In the genomic region with DNA sequence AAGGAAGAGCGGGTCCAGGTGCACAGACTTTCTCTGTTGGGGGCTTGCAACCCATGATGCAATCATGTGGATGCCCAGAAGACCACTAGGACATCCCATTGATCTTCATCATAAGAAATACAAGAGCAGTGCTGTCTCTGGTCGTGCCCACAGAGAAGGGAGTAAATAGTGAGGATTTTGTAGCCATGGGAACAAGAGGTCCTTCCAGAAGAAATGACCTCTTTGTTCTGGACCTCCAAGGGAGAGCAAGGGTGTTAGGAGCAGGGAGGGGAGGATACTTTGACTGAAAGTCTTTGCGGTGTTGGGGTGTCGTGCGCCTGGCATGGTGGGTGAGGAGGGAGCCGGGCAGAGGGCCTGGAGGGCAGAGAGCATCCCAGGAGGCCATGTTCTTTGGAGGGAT, we compare ENCODE assay signal across 24 cellular contexts. TPM values are rescaled to one million over a fixed set of nuclear protein-coding genes. Genes with fewer than 3 reads are reported as not detected.
DNase-seq lines count a peak whose midpoint lies in the region; ATAC-seq and TF ChIP-seq lines count a peak whose summit lies in the region.
"Had no signal": no experiment of that assay in that cellular context is flagged by ENCODE, and none has a peak within 500 bp of the region (broad histone marks: within the 10 kb centered on the region; RNA-seq: fewer than 3 reads in every experiment).

No MANE protein-coding gene starts in this region.

- TF ChIP-seq CTCF in H9 (conservative IDR thresholded peaks at IDR 0.05), result no peak

- no peak overlapping the region for H3K27ac Mint-ChIP-seq in H9

- TF ChIP-seq POLR2A in GM18505 (IDR thresholded peaks at IDR 0.05; ENCODE audit: borderline replicate concordance, extremely low read depth, insufficient read depth, insufficient read length), result no peak

- H3K79me1 ChIP-seq in H9 (ENCODE audit: insufficient read depth, low read depth, low read length, poor library complexity, severe bottlenecking), result no peaks in the 10 kb centered on the region

- no peak overlapping the region for H2BK12ac ChIP-seq in H9 (ENCODE audit: insufficient read length, low read depth, low read length)

- no peak overlapping the region for H4K8ac ChIP-seq in H9 (replicated peaks; ENCODE audit: insufficient read length, low read depth, low read length)

- no peak overlapping the region for H2AK5ac ChIP-seq in H9 (ENCODE audit: insufficient read length, low read length)

- no peaks in the 10 kb centered on the region for H4K20me1 ChIP-seq in H9 (ENCODE audit: control insufficient read depth, insufficient read depth, insufficient read length)

- H3K14ac ChIP-seq in H9 (ENCODE audit: insufficient read depth, low read length), result peak overlapping the region; percentile 54; the same call in 1 of the 2 replicates

- ATAC-seq in GM18505 (IDR thresholded peaks at IDR 0.05; ENCODE audit: unreplicated experiment), result no peak
- ATAC-seq: A549, Right ventricle myocardium inferior had no signal

- H3K27ac ChIP-seq in H9 (ENCODE audit: insufficient read length, low read depth, low read length) (no peak overlapping the region), cingulate gyrus (ENCODE audit: low read depth, low read length) (peak overlapping the region; percentile 90), substantia nigra (ENCODE audit: low read depth, low read length, poor library complexity, severe bottlenecking) (peak overlapping the region; percentile 86)
- H3K27ac ChIP-seq: A549, SJSA1 had no signal

- H3K4ac ChIP-seq in H9 (ENCODE audit: low read depth, low read length), result no peak overlapping the region

- no peaks in the 10 kb centered on the region for H3K27me3 ChIP-seq in H9 (ENCODE audit: insufficient read depth, low read length)

- no peak overlapping the region for H2BK5ac ChIP-seq in H9 (ENCODE audit: insufficient read length, low read length)

- H3K9me3 ChIP-seq in H9 (ENCODE audit: control insufficient read depth, low read depth, low read length), result no peaks in the 10 kb centered on the region
- H3K9me3 ChIP-seq: BE2C, SJSA1 had no signal

- no peaks in the 10 kb centered on the region for H3K23me2 ChIP-seq in H9 (ENCODE audit: insufficient read length, low read depth, low read length, poor library complexity, severe bottlenecking)

- peaks cover 0 to 9% (median 0%) of the 10 kb centered on the region in 3 experiments; a peak in 2 of 7 replicates for H3K36me3 Mint-ChIP-seq in H9 (ENCODE audit: insufficient read depth in 1 of 3, low read depth in 3 of 3)
- H3K36me3 Mint-ChIP-seq: IgD-negative memory B cell had no signal

- H4K5ac ChIP-seq in H9 (ENCODE audit: insufficient read length, low read depth, low read length), result no peak overlapping the region

- H3K79me2 ChIP-seq in H9 (ENCODE audit: insufficient read depth, low read length), result no peaks in the 10 kb centered on the region

- peaks cover 63% of the 10 kb centered on the region for H3K27me3 Mint-ChIP-seq in H9 (ENCODE audit: low read depth)

- WGBS in H9 (ENCODE audit: extremely low coverage, insufficient read length, low lambda C conversion rate), result no CpG with 5 or more reads among the region's 6 CpGs

- H3K4me1 Mint-ChIP-seq in H9, result no peaks in the 10 kb centered on the region
- H3K4me1 Mint-ChIP-seq: IgD-negative memory B cell had no signal

- H2BK20ac ChIP-seq in H9 (ENCODE audit: low read depth, low read length, poor library complexity, severe bottlenecking), result no peak overlapping the region

- no peak overlapping the region for H2BK120ac ChIP-seq in H9 (ENCODE audit: low read depth, low read length, poor library complexity, severe bottlenecking)

- DNase-seq in H9 (no peak), midbrain (lab: John Stamatoyannopoulos, UW) (peak; percentile 44), substantia nigra (lab: John Stamatoyannopoulos, UW) (peak in 12 of 49 donors; percentile 10 to 59 (median 36)), GM19238 (ENCODE audit: insufficient read length, low spot score) (no peak), NCI-H526 (lab: John Stamatoyannopoulos, UW) (no peak)
- DNase-seq: BE2C, EL, GF-D8, GOT3, Karpas-422, MV-4-11, NCI-H1105 treated with DMSO at 0.1 percent for 48 hours, NCI-H1694, NCI-H2081 treated with DMSO at 0.1 percent for 48 hours, NCI-H446, NCI-H526 treated with DMSO at 0.1 percent for 48 hours had no signal

- H3K4me1 ChIP-seq in H9 (ENCODE audit: insufficient read depth, low read length), result no peaks in the 10 kb centered on the region
- H3K4me1 ChIP-seq: A549, BE2C, SJSA1 had no signal

- no peak overlapping the region for H3K23ac ChIP-seq in H9 (ENCODE audit: insufficient read length, low read depth, low read length)

- no peak overlapping the region for H3K18ac ChIP-seq in H9 (ENCODE audit: insufficient read length, low read depth, low read length)

- H3K4me2 ChIP-seq in H9 (ENCODE audit: insufficient read depth, insufficient read length, low read length), result no peak overlapping the region
- H3K4me2 ChIP-seq: A549 had no signal

- no peak overlapping the region for H3K9ac ChIP-seq in H9 (ENCODE audit: extremely low read depth, insufficient read length, low read length)

- no peak overlapping the region for H3K56ac ChIP-seq in H9 (ENCODE audit: insufficient read length, low read depth, low read length)

- no peak overlapping the region for H2BK15ac ChIP-seq in H9 (ENCODE audit: low read depth, low read length)

- H3T11ph ChIP-seq in H9 (ENCODE audit: low read length), result no peak overlapping the region

- H3K4me3 Mint-ChIP-seq in H9, result peak overlapping the region in 1 of 2 experiments; percentile 61; a peak in 1 of 5 replicates
- H3K4me3 Mint-ChIP-seq: IgD-negative memory B cell had no signal

- peaks cover 5 to 10% of the 10 kb centered on the region in 2 experiments; a peak in 4 of 5 replicates for H3K9me3 Mint-ChIP-seq in H9

- H2AFZ ChIP-seq in H9 (ENCODE audit: low read length), result no peak overlapping the region

- no peak overlapping the region for H4K91ac ChIP-seq in H9 (ENCODE audit: insufficient read length, low read depth, low read length)

RNA-seq across cellular contexts. Expression of a gene that starts 55.0 kb away (rescaled TPM):
- total RNA-seq in H9 (2021), result 0.07 and 0.15 TPM in 2 replicates
- total RNA-seq: HT1080, M059J had no signal
